Comparison of ENCODE assay signal across 8 cellular contexts in the genomic region with DNA sequence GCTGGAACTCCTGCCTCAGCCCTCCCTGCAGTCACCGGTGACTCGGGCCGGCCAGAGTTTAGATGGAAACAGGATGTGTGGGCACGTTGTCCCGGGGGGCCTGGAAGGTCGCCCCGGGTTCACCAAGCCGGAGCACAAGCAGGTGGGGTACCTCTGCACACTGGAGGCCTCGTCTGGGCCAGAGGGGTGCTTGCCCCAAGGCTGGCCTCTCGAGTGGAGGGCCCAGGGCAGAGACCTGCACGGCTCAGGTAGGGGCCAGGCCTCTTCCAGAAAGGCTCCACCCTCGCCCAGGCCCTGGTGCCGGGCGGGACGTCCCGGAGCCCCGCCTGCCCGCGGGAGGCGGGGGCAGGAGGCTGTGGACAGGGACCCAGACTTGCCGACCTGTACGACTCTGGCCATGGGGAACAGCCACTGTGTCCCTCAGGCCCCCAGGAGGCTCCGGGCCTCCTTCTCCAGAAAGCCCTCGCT.
A peak's percentile ranks its signal among the peaks of the same experiment; 100 is the strongest.
DNase-seq lines count a peak whose midpoint lies in the region; ATAC-seq lines count a peak whose summit lies in the region.

Gene PLEKHN1 (plus strand): TSS at position 348 of the 468 bp plus-strand sequence. CDS start 50 bp downstream, at position 398.

- peak within 1 kb of the TSS; percentile 78 for H3K4me3 ChIP-seq in HUES6 (ENCODE audit: low read depth, low read length)
- H3K4me3 ChIP-seq in iPS-11a (ENCODE audit: low read depth, low read length): peak within 1 kb of the TSS; percentile 30

- H3K4me1 ChIP-seq in HUES6 (ENCODE audit: control insufficient read depth, insufficient read depth, low read length): peaks cover 22% of the 10 kb centered on the region

- H3K36me3 ChIP-seq in HUES6 (ENCODE audit: control insufficient read depth, insufficient read depth, low read length): peaks cover 33% of the 10 kb centered on the region

- H3K27me3 ChIP-seq in HUES6 (ENCODE audit: control insufficient read depth, insufficient read depth, low read length): peaks cover 69% of the 10 kb centered on the region

- peak; percentile 22 for DNase-seq in stimulated activated CD4-positive, alpha-beta T cell treated with anti-CD3 and anti-CD28 coated beads, Interleukin-12 subunit alpha, Interleukin-12 subunit beta, amount 100 ng/mL, for 4 hours
- DNase-seq in stimulated activated CD4-positive, alpha-beta T cell treated with anti-CD3 and anti-CD28 coated beads, Interleukin-1b, Interleukin-23, amount 100 ng/mL, for 48 hours: no peak
- DNase-seq in activated effector memory CD4-positive, alpha-beta T cell treated with Interleukin-2 at 50 U/mL for 16 hours: peak; percentile 15
- DNase-seq in stimulated activated CD8-positive, alpha-beta memory T cell treated with anti-CD3 and anti-CD28 coated beads, Interleukin-4, amount 100 ng/mL, for 48 hours: peak; percentile 61
- no peak for DNase-seq in NCI-H2107 treated with DMSO at 0.1 percent for 48 hours (lab: John Stamatoyannopoulos, UW; ENCODE audit: unreplicated experiment)

- peak within 1 kb of the TSS; percentile 67 for H3K9ac ChIP-seq in HUES6 (ENCODE audit: low read length)

- no peak for ATAC-seq in HG03095 (IDR thresholded peaks at IDR 0.05; ENCODE audit: unreplicated experiment)

- no peak within 1 kb of the TSS for H3K27ac ChIP-seq in HUES6 (ENCODE audit: low read depth, low read length)

- H3K9me3 ChIP-seq in HUES6 (ENCODE audit: control insufficient read depth, insufficient read depth, low read depth, low read length): no peaks in the 10 kb centered on the region

Comparison
In these comparisons a context has a peak if more than half of its experiments do, and no peak if none do; other contexts are left out.
1. DNase-seq: peak in stimulated activated CD4-positive, alpha-beta T cell treated with anti-CD3 and anti-CD28 coated beads, Interleukin-12 subunit alpha, Interleukin-12 subunit beta, amount 100 ng/mL, for 4 hours (single experiment), activated effector memory CD4-positive, alpha-beta T cell treated with Interleukin-2 at 50 U/mL for 16 hours (single experiment) and stimulated activated CD8-positive, alpha-beta memory T cell treated with anti-CD3 and anti-CD28 coated beads, Interleukin-4, amount 100 ng/mL, for 48 hours (single experiment); none in stimulated activated CD4-positive, alpha-beta T cell treated with anti-CD3 and anti-CD28 coated beads, Interleukin-1b, Interleukin-23, amount 100 ng/mL, for 48 hours (single experiment) and NCI-H2107 treated with DMSO at 0.1 percent for 48 hours (single experiment).